ENCODE assay signal across 14 cellular contexts in genomic region chr18:51490860-51491259, GRCh38.
A peak's percentile ranks its signal among the peaks of the same experiment; 100 is the strongest.
DNase-seq lines count a peak whose midpoint lies in the region; ATAC-seq and TF ChIP-seq lines count a peak whose summit lies in the region.
"Had no signal": no experiment of that assay in that cellular context is flagged by ENCODE, and none has a peak within 500 bp of the region (broad histone marks: within the 10 kb centered on the region; RNA-seq: fewer than 3 reads in every experiment).

No MANE protein-coding gene starts in this region.

- peak; percentile 85 for ATAC-seq in RWPE2 (ENCODE audit: low read depth)
- peak; percentile 23 for ATAC-seq in esophagus mucosa
- ATAC-seq in GM19035 (IDR thresholded peaks at IDR 0.05; ENCODE audit: unreplicated experiment): no peak

- no peak overlapping the region for H3K9ac ChIP-seq in mesendoderm (ENCODE audit: low read length)
- H3K9ac ChIP-seq: BLaER1 had no signal

- H3K36me3 ChIP-seq in breast epithelium: no peaks in the 10 kb centered on the region
- H3K36me3 ChIP-seq in RWPE2 (ENCODE audit: low read depth): no peaks in the 10 kb centered on the region
- H3K36me3 ChIP-seq in mesendoderm (ENCODE audit: control insufficient read depth, insufficient read depth, low read length): no peaks in the 10 kb centered on the region
- H3K36me3 ChIP-seq in transverse colon: no peaks in the 10 kb centered on the region
- H3K36me3 ChIP-seq: BLaER1, HAP-1 had no signal

- H2BK120ac ChIP-seq in mesendoderm (ENCODE audit: low read depth, low read length): no peak overlapping the region

- H4K8ac ChIP-seq in mesendoderm (ENCODE audit: low read depth, low read length): no peak overlapping the region

- no peaks in the 10 kb centered on the region for H3K36me3 Mint-ChIP-seq in MCF 10A (ENCODE audit: insufficient read depth, unreplicated experiment)

- H3K9me3 ChIP-seq in breast epithelium (no peaks in the 10 kb centered on the region), RWPE2 (ENCODE audit: severe bottlenecking) (no peaks in the 10 kb centered on the region), transverse colon (no peaks in the 10 kb centered on the region)
- H3K9me3 ChIP-seq: BLaER1, HAP-1 had no signal

- H3K56ac ChIP-seq in mesendoderm (ENCODE audit: low read length): no peak overlapping the region

- WGBS in mesendoderm (ENCODE audit: extremely low coverage, insufficient coverage, low lambda C conversion rate): no CpG with 5 or more reads among the region's 3 CpGs
- WGBS in transverse colon (ENCODE audit: low coverage in 1 of 2), 2 donors: 72 to 80% methylated on average over 1 to 3 of the region's 3 CpGs

- TF ChIP-seq POLR2A in breast epithelium (IDR thresholded peaks at IDR 0.05) (no peak), transverse colon (IDR thresholded peaks at IDR 0.05) (no peak)

- no peak overlapping the region for H2AK5ac ChIP-seq in mesendoderm (ENCODE audit: low read length)

- no peak overlapping the region for H2BK5ac ChIP-seq in mesendoderm (ENCODE audit: low read length)

- in situ Hi-C loops in transverse colon (cut with MboI; ENCODE audit: low pct_ligation_motif_present in 1 of 4, low pct_unique_long_range_greater_than_20kb in 1 of 4, low sequenced_read_pairs in 3 of 4): no loop called here

- TF ChIP-seq EP300 in transverse colon (IDR thresholded peaks at IDR 0.05; ENCODE audit: low read depth): no peak

- H3K79me1 ChIP-seq in mesendoderm (ENCODE audit: low read length): no peaks in the 10 kb centered on the region

- H3K27ac Mint-ChIP-seq in MCF 10A (ENCODE audit: low read depth, unreplicated experiment): peak overlapping the region; percentile 59

- H3K4me1 Mint-ChIP-seq in MCF 10A (ENCODE audit: insufficient read depth, unreplicated experiment): peaks cover 44% of the 10 kb centered on the region

- no peak overlapping the region for H4K5ac ChIP-seq in mesendoderm (ENCODE audit: low read length)

- no peak overlapping the region for H3K4ac ChIP-seq in mesendoderm (ENCODE audit: low read depth, low read length)

- H3K9me3 Mint-ChIP-seq in MCF 10A (ENCODE audit: unreplicated experiment): no peaks in the 10 kb centered on the region

- TF ChIP-seq CTCF in MCF 10A (IDR thresholded peaks at IDR 0.05; ENCODE audit: unreplicated experiment) (no peak), breast epithelium (IDR thresholded peaks at IDR 0.05) (no peak), RWPE2 (IDR thresholded peaks at IDR 0.05; ENCODE audit: poor library complexity, severe bottlenecking) (no peak), transverse colon (IDR thresholded peaks at IDR 0.05) (no peak)

- no peak overlapping the region for H3K27ac ChIP-seq in breast epithelium
- H3K27ac ChIP-seq in RWPE2 (ENCODE audit: poor library complexity, severe bottlenecking): no peak overlapping the region
- no peak overlapping the region for H3K27ac ChIP-seq in mesendoderm (ENCODE audit: low read depth, low read length)
- no peak overlapping the region for H3K27ac ChIP-seq in transverse colon
- H3K27ac ChIP-seq: 22Rv1, BLaER1 had no signal

- H3K4me1 ChIP-seq in breast epithelium (no peaks in the 10 kb centered on the region), RWPE2 (ENCODE audit: insufficient read depth, poor library complexity, severe bottlenecking) (no peaks in the 10 kb centered on the region), mesendoderm (ENCODE audit: control insufficient read depth, low read depth, low read length) (no peaks in the 10 kb centered on the region), transverse colon (no peaks in the 10 kb centered on the region)
- H3K4me1 ChIP-seq: BLaER1, HAP-1 had no signal

- H3K27me3 ChIP-seq in breast epithelium (no peaks in the 10 kb centered on the region), RWPE2 (ENCODE audit: insufficient read depth, poor library complexity, severe bottlenecking) (no peaks in the 10 kb centered on the region), mesendoderm (ENCODE audit: insufficient read depth, low read length, poor library complexity) (no peaks in the 10 kb centered on the region), transverse colon (no peaks in the 10 kb centered on the region)
- H3K27me3 ChIP-seq: BLaER1 had no signal

- no peaks in the 10 kb centered on the region for H3K79me2 ChIP-seq in mesendoderm (ENCODE audit: control insufficient read depth, insufficient read depth, low read length)

- no peaks in the 10 kb centered on the region for H3K27me3 Mint-ChIP-seq in MCF 10A (ENCODE audit: insufficient read depth, unreplicated experiment)

- intact Hi-C loops in MCF 10A (cut with micrococcal nuclease) (no loop called here), breast epithelium (cut with DNase I; ENCODE audit: low total_unique reads) (no loop called here), transverse colon (cut with DNase I; ENCODE audit: low total_unique reads) (no loop called here)

- H3K4me2 ChIP-seq in mesendoderm (ENCODE audit: low read length): no peak overlapping the region
- H3K4me2 ChIP-seq: BLaER1 had no signal

- CTCF ChIA-PET in MCF 10A (lab: Yijun Ruan, JAX): interaction anchor here (0.6 to 1.6 kb wide), 2 partner anchors 167 to 212 kb away, joined by 3 to 5 read pairs; no protein-coding TSS in a partner anchor

- H3K4me3 ChIP-seq in breast epithelium: no peak overlapping the region
- H3K4me3 ChIP-seq in RWPE2 (ENCODE audit: severe bottlenecking): no peak overlapping the region
- no peak overlapping the region for H3K4me3 ChIP-seq in mesendoderm (ENCODE audit: low read length)
- H3K4me3 ChIP-seq in transverse colon: no peak overlapping the region
- H3K4me3 ChIP-seq: BLaER1, HAP-1 had no signal

- H3K4me3 Mint-ChIP-seq in MCF 10A (ENCODE audit: unreplicated experiment): no peak overlapping the region

- DNase-seq in MCF 10A (ENCODE audit: unreplicated experiment) (peak; percentile 75), breast epithelium (ENCODE audit: low spot score in 2 of 2) (no peak), RWPE2 (ENCODE audit: low spot score) (no peak), mesendoderm (peak; percentile 18), transverse colon (no peak), DMS 273 (lab: John Stamatoyannopoulos, UW; ENCODE audit: unreplicated experiment) (no peak)
- DNase-seq: AML-193, DND-41, GDM1 had no signal

- H2BK15ac ChIP-seq in mesendoderm (replicated peaks; ENCODE audit: low read depth): no peak overlapping the region

- POLR2A ChIA-PET in MCF 10A (lab: Yijun Ruan, JAX): interaction anchor here (0.6 kb wide), 1 partner anchor 25 kb away, joined by 3 read pairs; no protein-coding TSS in a partner anchor

- no peak overlapping the region for H3K23ac ChIP-seq in mesendoderm (ENCODE audit: low read length)

- no TSS peak for BruUV-seq in MCF 10A (replicated peaks; lab: Mats Ljungman, UMichigan)

- no peak overlapping the region for H3K18ac ChIP-seq in mesendoderm (ENCODE audit: low read length)

Comparison
In these comparisons a context has a peak if more than half of its experiments do, and no peak if none do; other contexts are left out.
1. DNase-seq: peak in MCF 10A (single experiment) and mesendoderm (single experiment); none in breast epithelium (0 of 2), RWPE2 (single experiment), transverse colon (single experiment) and DMS 273 (single experiment).